Comparison of ENCODE assay signal across 8 cellular contexts in the genomic region with DNA sequence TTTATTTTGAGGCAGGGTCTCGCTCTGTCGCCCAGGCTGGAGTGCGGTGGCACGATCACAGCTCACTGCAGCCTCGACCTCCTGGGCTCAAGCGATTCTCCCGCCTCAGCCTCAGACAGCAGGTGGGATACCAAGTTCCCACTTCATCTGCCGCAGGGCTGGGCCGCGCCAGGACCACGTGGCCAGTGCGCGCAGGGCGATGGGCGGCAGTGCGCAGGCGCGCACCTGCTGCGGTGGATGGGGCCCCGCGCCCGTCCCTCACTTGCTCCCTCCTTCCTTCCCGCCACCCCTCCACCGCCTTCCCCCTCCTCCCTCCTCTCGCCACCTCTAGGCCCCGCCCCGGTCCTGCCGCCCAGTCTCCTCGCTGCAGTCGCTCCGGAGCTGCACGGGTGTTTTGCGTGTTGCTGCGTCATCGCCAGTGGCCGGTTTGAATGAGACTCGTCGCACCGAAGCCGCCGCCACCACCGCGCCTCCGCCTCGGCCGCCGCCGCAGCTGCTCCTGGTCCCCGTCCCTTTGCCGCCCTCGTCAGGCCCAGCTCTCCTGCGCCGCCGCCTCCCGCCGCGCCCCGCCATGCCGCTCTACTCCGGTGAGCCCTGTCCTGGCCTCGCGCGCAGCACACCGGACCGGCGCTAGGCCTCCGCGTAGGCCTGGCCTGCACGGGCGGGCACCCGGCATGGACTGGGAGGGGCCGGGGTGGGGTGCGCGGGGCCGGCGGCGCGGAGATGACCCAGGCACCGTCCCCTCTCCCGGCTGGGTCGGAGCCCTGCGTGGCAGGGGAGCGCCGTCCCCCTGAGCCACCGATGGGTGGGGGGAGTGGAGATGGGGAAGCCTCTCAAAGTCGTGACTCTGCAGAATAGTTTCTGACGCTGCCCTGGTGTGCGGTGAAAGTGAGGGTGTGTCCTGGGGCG.
DNase-seq lines count a peak whose midpoint lies in the region; ATAC-seq lines count a peak whose summit lies in the region.

A gene (plus strand): TSS at position 430 of the 909 bp plus-strand sequence. CDS start 142 bp downstream, at position 572.

- DNase-seq in NCI-H526 (lab: John Stamatoyannopoulos, UW) (peak; percentile 90 to 94), kidney tubule cell (ENCODE audit: low spot score) (peak; percentile 97)
- DNase-seq in activated CD4-positive, alpha-beta T cell treated with anti-CD3 and anti-CD28 coated beads for 48 hours = peak; percentile 98
- peak; percentile 90 to 94 for DNase-seq in stimulated activated CD4-positive, alpha-beta T cell treated with anti-CD3 and anti-CD28 coated beads, Interleukin-1b, Interleukin-23, amount 100 ng/mL, for 1 hour (ENCODE audit: low read depth in 2 of 2)

- peaks cover 0 to 36% (median 21%) of the 10 kb centered on the region in 11 experiments; a peak in 21 of 22 replicates for H3K36me3 ChIP-seq in BLaER1 treated with 17β-estradiol and CSF1 and Interleukin-3, amounts not matched to agents 10 nM and 100 nM

- H3K9me3 ChIP-seq in BLaER1 treated with 17β-estradiol and CSF1 and Interleukin-3, amounts not matched to agents 10 nM and 100 nM (replicated peaks in 1 of 11) = no peaks in the 10 kb centered on the region

- H3K27ac ChIP-seq in BLaER1 treated with 17β-estradiol and CSF1 and Interleukin-3, amounts not matched to agents 10 nM and 100 nM = peak within 1 kb of the TSS; percentile 70 to 95 (median 89); a peak in 21 of 22 replicates
- peak within 1 kb of the TSS; percentile 54 for H3K27ac ChIP-seq in cingulate gyrus (ENCODE audit: low read depth, low read length)

- no peaks in the 10 kb centered on the region for H3K27me3 ChIP-seq in BLaER1 treated with 17β-estradiol and CSF1 and Interleukin-3, amounts not matched to agents 10 nM and 100 nM

- H3K4me2 ChIP-seq in BLaER1 treated with 17β-estradiol and CSF1 and Interleukin-3, amounts not matched to agents 10 nM and 100 nM = peak within 1 kb of the TSS; percentile 81 to 97 (median 94)

- H3K4me3 ChIP-seq in BLaER1 treated with 17β-estradiol and CSF1 and Interleukin-3, amounts not matched to agents 10 nM and 100 nM = peak within 1 kb of the TSS; percentile 64 to 92 (median 90)

- peaks cover 6 to 49% (median 45%) of the 10 kb centered on the region in 11 experiments; a peak in 20 of 22 replicates for H4K20me1 ChIP-seq in BLaER1 treated with 17β-estradiol and CSF1 and Interleukin-3, amounts not matched to agents 10 nM and 100 nM

- peak within 1 kb of the TSS; percentile 85 to 97 (median 94) for H3K9ac ChIP-seq in BLaER1 treated with 17β-estradiol and CSF1 and Interleukin-3, amounts not matched to agents 10 nM and 100 nM

- H3K4me1 ChIP-seq in BLaER1 treated with 17β-estradiol and CSF1 and Interleukin-3, amounts not matched to agents 10 nM and 100 nM = peaks cover 20 to 31% (median 23%) of the 10 kb centered on the region in 10 experiments

- ATAC-seq in GM19328 (IDR thresholded peaks at IDR 0.05; ENCODE audit: unreplicated experiment) (peak; percentile 94), HG03469 (IDR thresholded peaks at IDR 0.05; ENCODE audit: unreplicated experiment) (peak; percentile 83)

Comparison
In these comparisons a context has a peak if more than half of its experiments do, and no peak if none do; other contexts are left out.
1. Peak in every context shown above with its lines: DNase-seq, ATAC-seq, H3K4me3 ChIP-seq and H3K27ac ChIP-seq.